In genomic region chr7:134425777-134426176, GRCh38 we compare ENCODE assay signal across 21 cellular contexts. TPM values are rescaled to one million over a fixed set of nuclear protein-coding genes. Genes with fewer than 3 reads are reported as not detected.
A peak's percentile ranks its signal among the peaks of the same experiment; 100 is the strongest.
DNase-seq lines count a peak whose midpoint lies in the region; ATAC-seq, FAIRE-seq and TF ChIP-seq lines count a peak whose summit lies in the region.
"Had no signal": no experiment of that assay in that cellular context is flagged by ENCODE, and none has a peak within 500 bp of the region (broad histone marks: within the 10 kb centered on the region; RNA-seq: fewer than 3 reads in every experiment).

No MANE protein-coding gene starts in this region.

- H3K27ac ChIP-seq in A549 (no peak overlapping the region), HEK293 (ENCODE audit: extremely low read depth, low read depth, low read length) (no peak overlapping the region)
- H3K27ac ChIP-seq: BLaER1 treated with 17β-estradiol and CSF1 and Interleukin-3, amounts not matched to agents 10 nM and 100 nM; C4-2B had no signal

- H3K27me3 Mint-ChIP-seq in activated naive CD8-positive, alpha-beta T cell treated with anti-CD3 and anti-CD28 coated beads, Interleukin-2, amount 50 U/mL, for 24 hours, result peaks cover 3% of the 10 kb centered on the region
- H3K27me3 Mint-ChIP-seq in effector memory CD8-positive, alpha-beta T cell, result peaks cover 3 to 12% of the 10 kb centered on the region in 2 donors
- H3K27me3 Mint-ChIP-seq: CD4-positive, alpha-beta T cell had no signal

- TF ChIP-seq CTCF in A549 (IDR thresholded peaks at IDR 0.05), result no peak
- TF ChIP-seq CTCF in HEK293 (tag by site-specific recombination; IDR thresholded peaks at IDR 0.05), result no peak

- CTCF ChIA-PET in A549 (lab: Yijun Ruan, JAX) (interaction anchor here (1.1 to 11.5 kb wide), 8 partner anchors 10 to 264 kb away, joined by 3 to 566 read pairs (median 4); no protein-coding TSS in a partner anchor), HEK293 (lab: Yijun Ruan, JAX) (interaction anchor here (1.1 kb wide), 1 partner anchor 180 kb away, joined by 3 read pairs; no protein-coding TSS in a partner anchor)

- H3K4me1 ChIP-seq in A549, result peaks cover 39% of the 10 kb centered on the region
- no peaks in the 10 kb centered on the region for H3K4me1 ChIP-seq in HEK293 (ENCODE audit: control insufficient read depth, insufficient read depth, low read length)

- POLR2A ChIA-PET in A549 (lab: Yijun Ruan, JAX) (no interaction called here), HEK293 (lab: Yijun Ruan, JAX) (no interaction called here)

- H3K9me3 ChIP-seq in A549, result peaks cover 5% of the 10 kb centered on the region; the same call in 1 of the 3 replicates
- H3K9me3 ChIP-seq in HEK293 (ENCODE audit: control insufficient read depth, insufficient read depth, low read depth, low read length), result no peaks in the 10 kb centered on the region
- H3K9me3 ChIP-seq: Caco-2 had no signal

- FAIRE-seq in A549 (lab: Jason Lieb, UNC), result peak; percentile 81
- FAIRE-seq: A204.1, D721Med, G401.6, GM12891, GM19239 had no signal

- TF ChIP-seq RAD21 in A549 (conservative IDR thresholded peaks at IDR 0.05 in 1 of 2, IDR thresholded peaks at IDR 0.05 in 1 of 2), result no peak

- TF ChIP-seq EP300 in A549 (IDR thresholded peaks at IDR 0.05), result no peak

- DNase-seq in A549 (ENCODE audit: low read depth in 1 of 2, low spot score in 1 of 2) (no peak), NCI-H526 (lab: John Stamatoyannopoulos, UW) (no peak)
- DNase-seq in activated naive CD8-positive, alpha-beta T cell treated with anti-CD3 and anti-CD28 coated beads, Interleukin-2, amount 50 U/mL, for 24 hours, result no peak
- no peak for DNase-seq in effector memory CD8-positive, alpha-beta T cell
- DNase-seq: 8988T; AML-193; Caco-2; Calu3; CD4-positive, alpha-beta T cell; CD8-positive, alpha-beta T cell; DMS79 treated with DMSO at 0.1 percent for 48 hours; GF-D8 had no signal

- peak overlapping the region; percentile 36 for H3K27ac Mint-ChIP-seq in activated naive CD8-positive, alpha-beta T cell treated with anti-CD3 and anti-CD28 coated beads, Interleukin-2, amount 50 U/mL, for 24 hours
- no peak overlapping the region for H3K27ac Mint-ChIP-seq in effector memory CD8-positive, alpha-beta T cell
- H3K27ac Mint-ChIP-seq: B cell; CD4-positive, alpha-beta T cell; CD8-positive, alpha-beta T cell had no signal

- 97% methylated on average over 1 of the region's 1 CpG for WGBS in A549 (ENCODE audit: missing lambda C conversion rate)

- H3K36me3 ChIP-seq in HEK293 (ENCODE audit: control insufficient read depth in 2 of 2, insufficient read depth in 1 of 2, low read length in 2 of 2), result no peaks in the 10 kb centered on the region
- H3K36me3 ChIP-seq: BLaER1 treated with 17β-estradiol and CSF1 and Interleukin-3, amounts not matched to agents 10 nM and 100 nM had no signal

- H3K4me2 ChIP-seq in A549, result no peak overlapping the region
- H3K4me2 ChIP-seq: BLaER1 treated with 17β-estradiol and CSF1 and Interleukin-3, amounts not matched to agents 10 nM and 100 nM had no signal

- no peak overlapping the region for H3K4me3 ChIP-seq in A549
- H3K4me3 ChIP-seq in HEK293 (ENCODE audit: low read depth, low read length), result no peak overlapping the region
- H3K4me3 ChIP-seq: BLaER1 treated with 17β-estradiol and CSF1 and Interleukin-3, amounts not matched to agents 10 nM and 100 nM had no signal

- peaks cover 6% of the 10 kb centered on the region for H3K4me1 Mint-ChIP-seq in activated naive CD8-positive, alpha-beta T cell treated with anti-CD3 and anti-CD28 coated beads, Interleukin-2, amount 50 U/mL, for 24 hours
- H3K4me1 Mint-ChIP-seq in effector memory CD8-positive, alpha-beta T cell (ENCODE audit: low read depth in 2 of 2), result no peaks in the 10 kb centered on the region
- H3K4me1 Mint-ChIP-seq: B cell had no signal

- no peak for TF ChIP-seq POLR2A in A549 (IDR thresholded peaks at IDR 0.05; ENCODE audit: low read length)

- H3K36me3 Mint-ChIP-seq in activated naive CD8-positive, alpha-beta T cell treated with anti-CD3 and anti-CD28 coated beads, Interleukin-2, amount 50 U/mL, for 24 hours (ENCODE audit: low read depth), result no peaks in the 10 kb centered on the region
- no peaks in the 10 kb centered on the region for H3K36me3 Mint-ChIP-seq in effector memory CD8-positive, alpha-beta T cell (ENCODE audit: insufficient read depth)
- H3K36me3 Mint-ChIP-seq: CD8-positive, alpha-beta T cell had no signal

- no peaks in the 10 kb centered on the region for H3K9me3 Mint-ChIP-seq in activated naive CD8-positive, alpha-beta T cell treated with anti-CD3 and anti-CD28 coated beads, Interleukin-2, amount 50 U/mL, for 24 hours
- no peaks in the 10 kb centered on the region for H3K9me3 Mint-ChIP-seq in effector memory CD8-positive, alpha-beta T cell
- H3K9me3 Mint-ChIP-seq: CD8-positive, alpha-beta T cell had no signal

- no peak for ATAC-seq in A549
- ATAC-seq in activated naive CD8-positive, alpha-beta T cell treated with anti-CD3 and anti-CD28 coated beads, Interleukin-2, amount 50 U/mL, for 24 hours, result peak; percentile 59
- ATAC-seq in effector memory CD8-positive, alpha-beta T cell (replicated peaks), result no peak
- ATAC-seq: CD8-positive, alpha-beta T cell had no signal

- H3K4me3 Mint-ChIP-seq in activated naive CD8-positive, alpha-beta T cell treated with anti-CD3 and anti-CD28 coated beads, Interleukin-2, amount 50 U/mL, for 24 hours, result no peak overlapping the region
- no peak overlapping the region for H3K4me3 Mint-ChIP-seq in effector memory CD8-positive, alpha-beta T cell
- H3K4me3 Mint-ChIP-seq: B cell; CD4-positive, alpha-beta T cell; CD8-positive, alpha-beta T cell had no signal

TF ChIP-seq in A549, 52 proteins besides CTCF, POLR2A, EP300 and RAD21:
- TF ChIP-seq, protein P1, sequence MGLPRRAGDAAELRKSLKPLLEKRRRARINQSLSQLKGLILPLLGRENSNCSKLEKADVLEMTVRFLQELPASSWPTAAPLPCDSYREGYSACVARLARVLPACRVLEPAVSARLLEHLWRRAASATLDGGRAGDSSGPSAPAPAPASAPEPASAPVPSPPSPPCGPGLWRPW (IDR thresholded peaks at IDR 0.05), result no peak
- TF ChIP-seq JUNB (IDR thresholded peaks at IDR 0.05), result no peak
- TF ChIP-seq, protein P2, sequence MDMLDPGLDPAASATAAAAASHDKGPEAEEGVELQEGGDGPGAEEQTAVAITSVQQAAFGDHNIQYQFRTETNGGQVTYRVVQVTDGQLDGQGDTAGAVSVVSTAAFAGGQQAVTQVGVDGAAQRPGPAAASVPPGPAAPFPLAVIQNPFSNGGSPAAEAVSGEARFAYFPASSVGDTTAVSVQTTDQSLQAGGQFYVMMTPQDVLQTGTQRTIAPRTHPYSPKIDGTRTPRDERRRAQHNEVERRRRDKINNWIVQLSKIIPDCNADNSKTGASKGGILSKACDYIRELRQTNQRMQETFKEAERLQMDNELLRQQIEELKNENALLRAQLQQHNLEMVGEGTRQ (IDR thresholded peaks at IDR 0.05), result no peak

TF ChIP-seq in HEK293, 187 proteins besides CTCF, POLR2A, EP300 and RAD21:
- TF ChIP-seq EGR2 (tag by site-specific recombination; IDR thresholded peaks at IDR 0.05; ENCODE audit: low read depth) (peak; percentile 57), ZNF266 (tag by site-specific recombination; IDR thresholded peaks at IDR 0.05; ENCODE audit: low read depth) (no peak)
TF ChIP-seq in HEK293: peak in this region for 1.

RNA-seq across cellular contexts. Expression of gene AKR1B1, which starts 33.1 kb away (rescaled TPM):
- 1,636 and 1,761 TPM in 2 replicates for polyA plus RNA-seq in A549 (2011; rRNA removed)
- 1,617 and 1,738 TPM in 2 replicates for polyA plus RNA-seq in A549 (2012; cell fraction: cytosol; rRNA removed)
- 1,542 and 1,798 TPM in 2 replicates for polyA plus RNA-seq in A549 (2012; cell fraction: nucleus; rRNA removed)
- polyA plus RNA-seq in A549 (2017; fragmentation: RNase III; extraction: RNeasy Plus Mini Kit Qiagen cat#74134 plus additional on column Dnase treatment), result 4,339 to 6,918 TPM (median 6,205 TPM) in 3 replicates
- 620 and 678 TPM in 2 replicates for polyA minus RNA-seq in A549 (2011; rRNA and poly(A)+ RNA removed)
